10 cellular contexts compared by ENCODE assay signal in genomic region chr2:84481702-84482101, GRCh38. TPM values are rescaled to one million over a fixed set of nuclear protein-coding genes. Genes with fewer than 3 reads are reported as not detected.
A peak's percentile ranks its signal among the peaks of the same experiment; 100 is the strongest.
DNase-seq lines count a peak whose midpoint lies in the region; ATAC-seq lines count a peak whose summit lies in the region.
"Had no signal": no experiment of that assay in that cellular context is flagged by ENCODE, and none has a peak within 500 bp of the region (broad histone marks: within the 10 kb centered on the region; RNA-seq: fewer than 3 reads in every experiment).

No MANE protein-coding gene starts in this region.

- peak; percentile 14 for DNase-seq in HK-2 (ENCODE audit: unreplicated experiment)
- DNase-seq in activated CD4-positive, alpha-beta T cell treated with anti-CD3 and anti-CD28 coated beads for 48 hours = peak; percentile 27
- peak; percentile 52 for DNase-seq in dedifferentiated amniotic fluid mesenchymal stem cell (ENCODE audit: extremely low spot score)
- DNase-seq in renal cortical epithelial cell (ENCODE audit: low read depth) = peak; percentile 42
- DNase-seq in ACHN = no peak
- no peak for DNase-seq in NCI-H82 treated with DMSO at 0.1 percent for 48 hours (lab: John Stamatoyannopoulos, UW; ENCODE audit: unreplicated experiment)
- DNase-seq in nucleus accumbens (lab: John Stamatoyannopoulos, UW) = no peak
- DNase-seq: hippocampal formation; NK-92 treated with Interleukin-12 subunit alpha and Interleukin-12 subunit beta, amount 100 ng/mL, for 24 hours had no signal

- in situ Hi-C loops in ACHN (cut with HindIII; ENCODE audit: low pct_ligation_motif_present, low pct_unique_long_range_greater_than_20kb, low sequenced_read_pairs) = no loop called here

- ATAC-seq in GM21576 (IDR thresholded peaks at IDR 0.05; ENCODE audit: unreplicated experiment) = no peak

RNA-seq across cellular contexts. Expression of gene SUCLG1, which starts 22.6 kb away (rescaled TPM):
- 51.2 and 70.1 TPM in 2 replicates for total RNA-seq in renal cortical epithelial cell

RNA-seq across cellular contexts. Expression of gene DNAH6, which starts 34.6 kb away (rescaled TPM):
- total RNA-seq in renal cortical epithelial cell = under 0.01 and 1.6 TPM in 2 replicates

Comparison
In these comparisons a context has a peak if more than half of its experiments do, and no peak if none do; other contexts are left out.
1. DNase-seq: peak in HK-2 (single experiment), activated CD4-positive, alpha-beta T cell treated with anti-CD3 and anti-CD28 coated beads for 48 hours (single experiment), dedifferentiated amniotic fluid mesenchymal stem cell (single experiment) and renal cortical epithelial cell (single experiment); none in ACHN (single experiment), NCI-H82 treated with DMSO at 0.1 percent for 48 hours (single experiment) and nucleus accumbens (0 of 56).